In genomic region chrX:32894679-32895078, GRCh38 we compare ENCODE assay signal across 22 cellular contexts.
"Had no signal": no experiment of that assay in that cellular context is flagged by ENCODE, and none has a peak within 500 bp of the region (broad histone marks: within the 10 kb centered on the region; RNA-seq: fewer than 3 reads in every experiment).

No MANE protein-coding gene starts in this region.

- H3K4me2 ChIP-seq: smooth muscle cell had no signal

- H3K27ac ChIP-seq: gastroesophageal sphincter, parathyroid adenoma, prostate gland, suprapubic skin, tibial artery, upper lobe of left lung, uterus had no signal

- FAIRE-seq: endometrium, keratinocyte had no signal

- ATAC-seq: esophagus mucosa; gastroesophageal sphincter; left cardiac atrium; sciatic nerve; stimulated activated naive CD8-positive, alpha-beta T cell treated with anti-CD3 and anti-CD28 coated beads, Interleukin-15, Interleukin-2, amounts not matched to agents 100 U/mL and 50 U/mL, for 24 hours had no signal

- H3K4me1 ChIP-seq: gastroesophageal sphincter, parathyroid adenoma, prostate gland, suprapubic skin, upper lobe of left lung, uterus had no signal

- H3K4me3 ChIP-seq: gastroesophageal sphincter, prostate gland, smooth muscle cell, suprapubic skin, tibial artery, upper lobe of left lung, uterus had no signal

- H3K9me3 ChIP-seq: gastroesophageal sphincter, prostate gland, suprapubic skin, tibial artery, upper lobe of left lung, uterus had no signal

- DNase-seq: cortex of kidney; effector memory CD4-positive, alpha-beta T cell; glutamatergic neuron; immature natural killer cell; left cardiac atrium; mesendoderm; naive B cell; retina; stimulated activated CD4-positive, alpha-beta T cell treated with anti-CD3 and anti-CD28 coated beads, Interleukin-2, amount 100 ng/mL, for 48 hours; stimulated activated naive CD8-positive, alpha-beta T cell treated with anti-CD3 and anti-CD28 coated beads, Interleukin-15, Interleukin-2, amounts not matched to agents 100 U/mL and 50 U/mL, for 24 hours; tibial artery; upper lobe of left lung; uterus had no signal

- H2AFZ ChIP-seq: parathyroid adenoma had no signal

- H3K79me2 ChIP-seq: parathyroid adenoma had no signal

- H3K36me3 ChIP-seq: gastroesophageal sphincter, prostate gland, suprapubic skin, tibial artery, upper lobe of left lung, uterus had no signal

- H3K27me3 ChIP-seq: gastroesophageal sphincter, suprapubic skin, tibial artery, upper lobe of left lung, uterus had no signal
